15 cellular contexts compared by ENCODE assay signal in genomic region chr4:6032249-6033244, GRCh38. TPM values are rescaled to one million over a fixed set of nuclear protein-coding genes. Genes with fewer than 3 reads are reported as not detected.
A peak's percentile ranks its signal among the peaks of the same experiment; 100 is the strongest.
DNase-seq lines count a peak whose midpoint lies in the region; ATAC-seq and TF ChIP-seq lines count a peak whose summit lies in the region.
"Had no signal": no experiment of that assay in that cellular context is flagged by ENCODE, and none has a peak within 500 bp of the region (broad histone marks: within the 10 kb centered on the region; RNA-seq: fewer than 3 reads in every experiment).

No MANE protein-coding gene starts in this region.

- H3K27me3 Mint-ChIP-seq in chondrocyte (ENCODE audit: low read depth), result peaks cover 43% of the 10 kb centered on the region

- H3K4me3 Mint-ChIP-seq in chondrocyte (ENCODE audit: unreplicated experiment), result no peak overlapping the region

- TF ChIP-seq CTCF in chondrocyte (IDR thresholded peaks at IDR 0.05), result peak; percentile 12

- peak; percentile 94 for DNase-seq in Caki2 (ENCODE audit: low read depth)
- DNase-seq in NCI-H2081 (lab: John Stamatoyannopoulos, UW), result peak; percentile 85 to 95
- DNase-seq in chondrocyte (ENCODE audit: low spot score), result no peak
- DNase-seq in myocyte (ENCODE audit: low read depth), result peak; percentile 33
- DNase-seq in NCI-H2171 (lab: John Stamatoyannopoulos, UW), result no peak
- DNase-seq in HCEC 1CT, result no peak
- no peak for DNase-seq in D341Med (ENCODE audit: low spot score)
- DNase-seq: activated CD4-positive, alpha-beta T cell treated with anti-CD3 and anti-CD28 coated beads, Interleukin-2, amount 50 U/mL, for 1 hour; activated naive CD4-positive, alpha-beta T cell; cortex of kidney; NCI-H2171 treated with DMSO at 0.1 percent for 48 hours; stimulated activated CD4-positive, alpha-beta T cell treated with anti-CD3 and anti-CD28 coated beads, Interleukin-12 subunit alpha, Interleukin-12 subunit beta, amount 100 ng/mL, for 4 hours had no signal

- in situ Hi-C loops in Caki2 (cut with HindIII; ENCODE audit: low pct_unique_long_range_greater_than_20kb, low sequenced_read_pairs), result no loop called here

- H3K9me3 Mint-ChIP-seq in chondrocyte (ENCODE audit: low read depth), result no peaks in the 10 kb centered on the region

- H3K36me3 Mint-ChIP-seq in chondrocyte (ENCODE audit: low read depth), result no peaks in the 10 kb centered on the region

- H3K27ac Mint-ChIP-seq in chondrocyte (ENCODE audit: unreplicated experiment), result no peak overlapping the region

- ATAC-seq in HG03378 (IDR thresholded peaks at IDR 0.05; ENCODE audit: unreplicated experiment), result no peak

- peaks cover 11% of the 10 kb centered on the region for H3K4me1 Mint-ChIP-seq in chondrocyte (ENCODE audit: low read depth)

RNA-seq across cellular contexts. Expression of gene C4orf50, which starts 14.3 kb away (rescaled TPM):
- 0.07 and 0.49 TPM in 2 replicates for total RNA-seq in Caki2 (2014; rRNA removed; shearing (Covaris generic); ENCODE audit: low replicate concordance)
- total RNA-seq in chondrocyte (not detected in 3 replicates), myocyte (0.05 TPM in 2 replicates)
- 0.03 TPM for polyA plus RNA-seq in myocyte (2012)
- total RNA-seq: glomerular endothelial cell had no signal
- polyA plus RNA-seq: BJ had no signal

Comparison
In these comparisons a context has a peak if more than half of its experiments do, and no peak if none do; other contexts are left out.
1. DNase-seq: peak in Caki2 (single experiment), NCI-H2081 (2 of 2) and myocyte (single experiment); none in chondrocyte (single experiment), NCI-H2171 (single experiment), HCEC 1CT (single experiment) and D341Med (single experiment).